ENCODE assay signal across 18 cellular contexts in genomic region chr2:84956334-84957297, GRCh38. TPM values are rescaled to one million over a fixed set of nuclear protein-coding genes. Genes with fewer than 3 reads are reported as not detected.
DNase-seq lines count a peak whose midpoint lies in the region; ATAC-seq and TF ChIP-seq lines count a peak whose summit lies in the region.
"Had no signal": no experiment of that assay in that cellular context is flagged by ENCODE, and none has a peak within 500 bp of the region (broad histone marks: within the 10 kb centered on the region; RNA-seq: fewer than 3 reads in every experiment).

No MANE protein-coding gene starts in this region.

- H3K79me2 ChIP-seq in smooth muscle cell (ENCODE audit: low read depth): no peaks in the 10 kb centered on the region

- H4K20me1 ChIP-seq in smooth muscle cell (ENCODE audit: low read depth): no peaks in the 10 kb centered on the region

- no peak for TF ChIP-seq POLR2A in Peyer's patch (IDR thresholded peaks at IDR 0.05)

- H3K27ac ChIP-seq in cardiac muscle cell (peak overlapping the region; percentile 97), right cardiac atrium (ENCODE audit: low read length) (no peak overlapping the region), Peyer's patch (no peak overlapping the region), epithelial cell of prostate (peak overlapping the region; percentile 96), smooth muscle cell (ENCODE audit: low read depth) (peak overlapping the region; percentile 14), psoas muscle (no peak overlapping the region)
- H3K27ac ChIP-seq: ovary had no signal

- H3K27me3 ChIP-seq in cardiac muscle cell (no peaks in the 10 kb centered on the region), right cardiac atrium (ENCODE audit: control insufficient read depth, insufficient read depth) (no peaks in the 10 kb centered on the region), Peyer's patch (no peaks in the 10 kb centered on the region), smooth muscle cell (ENCODE audit: low read depth) (no peaks in the 10 kb centered on the region), psoas muscle (ENCODE audit: insufficient read depth in 3 of 3, low read length in 2 of 3) (no peaks in the 10 kb centered on the region)
- H3K27me3 ChIP-seq: colonic mucosa, ovary had no signal

- DNase-seq in cardiac muscle cell (ENCODE audit: low read depth in 1 of 2, low spot score in 1 of 2): no peak
- no peak for DNase-seq in right cardiac atrium
- DNase-seq in Peyer's patch: peak in 2 of 3 donors; percentile 8 to 33
- no peak for DNase-seq in epithelial cell of prostate (ENCODE audit: low read depth, low spot score)
- DNase-seq in smooth muscle cell (lab: John Stamatoyannopoulos, UW; ENCODE audit: unreplicated experiment): no peak
- no peak for DNase-seq in HuH-7.5 (ENCODE audit: low spot score)
- DNase-seq in psoas muscle: no peak
- DNase-seq: activated CD4-positive, alpha-beta T cell treated with anti-CD3 and anti-CD28 coated beads, Interleukin-2, amount 50 U/mL, for 1 hour; aorta; colonic mucosa; glutamatergic neuron; Kasumi-1; NCI-H1417; NK-92 treated with Interleukin-12 subunit alpha and Interleukin-12 subunit beta, amount 100 ng/mL, for 24 hours; SIG-M5; stimulated activated naive CD8-positive, alpha-beta T cell treated with anti-CD3 and anti-CD28 coated beads, Interleukin-15, Interleukin-2, amounts not matched to agents 100 U/mL and 50 U/mL, for 24 hours had no signal

- H3K36me3 ChIP-seq in cardiac muscle cell (no peaks in the 10 kb centered on the region), Peyer's patch (no peaks in the 10 kb centered on the region), smooth muscle cell (ENCODE audit: low read depth) (no peaks in the 10 kb centered on the region), psoas muscle (ENCODE audit: insufficient read depth in 1 of 2, low read depth in 1 of 2) (no peaks in the 10 kb centered on the region)
- H3K36me3 ChIP-seq: colonic mucosa, ovary had no signal

- H3K4me3 ChIP-seq in cardiac muscle cell: no peak overlapping the region
- H3K4me3 ChIP-seq in right cardiac atrium (ENCODE audit: low read length): no peak overlapping the region
- H3K4me3 ChIP-seq in Peyer's patch: no peak overlapping the region
- H3K4me3 ChIP-seq in smooth muscle cell: no peak overlapping the region
- no peak overlapping the region for H3K4me3 ChIP-seq in psoas muscle
- H3K4me3 ChIP-seq: colonic mucosa, ovary had no signal

- no peak overlapping the region for H2AFZ ChIP-seq in smooth muscle cell (ENCODE audit: low read depth)

- intact Hi-C loops in right cardiac atrium (cut with DNase I): no loop called here
- intact Hi-C loops in psoas muscle (cut with DNase I): no loop called here

- H3K4me1 ChIP-seq in cardiac muscle cell (ENCODE audit: low read depth) (peaks cover 9% of the 10 kb centered on the region), right cardiac atrium (ENCODE audit: control insufficient read depth, insufficient read depth, low read length) (peaks cover 3% of the 10 kb centered on the region), Peyer's patch (peaks cover 0 to 28% (median 0%) of the 10 kb centered on the region in 4 donors), smooth muscle cell (ENCODE audit: low read depth) (peaks cover 28% of the 10 kb centered on the region), psoas muscle (peaks cover 12% of the 10 kb centered on the region)

- H3F3A ChIP-seq in smooth muscle cell (ENCODE audit: low read depth): no peaks in the 10 kb centered on the region

- TF ChIP-seq CTCF in cardiac muscle cell (IDR thresholded peaks at IDR 0.05; ENCODE audit: low read depth, low read length) (no peak), Peyer's patch (IDR thresholded peaks at IDR 0.05) (no peak), smooth muscle cell (IDR thresholded peaks at IDR 0.05; ENCODE audit: borderline replicate concordance, insufficient read depth, poor library complexity, severe bottlenecking) (no peak), psoas muscle (IDR thresholded peaks at IDR 0.05) (no peak)

- ATAC-seq in right cardiac atrium (no peak), psoas muscle (no peak), HG03175 (IDR thresholded peaks at IDR 0.05; ENCODE audit: unreplicated experiment) (no peak)
- ATAC-seq: stimulated activated naive CD8-positive, alpha-beta T cell treated with anti-CD3 and anti-CD28 coated beads, Interleukin-15, Interleukin-2, amounts not matched to agents 100 U/mL and 50 U/mL, for 24 hours had no signal

- H3K9ac ChIP-seq in smooth muscle cell (ENCODE audit: low read depth): no peak overlapping the region

- H3K9me3 ChIP-seq in cardiac muscle cell (ENCODE audit: low read depth): no peaks in the 10 kb centered on the region
- H3K9me3 ChIP-seq in right cardiac atrium (ENCODE audit: control insufficient read depth, low read length): no peaks in the 10 kb centered on the region
- no peaks in the 10 kb centered on the region for H3K9me3 ChIP-seq in Peyer's patch
- H3K9me3 ChIP-seq in smooth muscle cell (replicated peaks; ENCODE audit: low read depth): no peaks in the 10 kb centered on the region
- no peaks in the 10 kb centered on the region for H3K9me3 ChIP-seq in psoas muscle
- H3K9me3 ChIP-seq: colonic mucosa, ovary had no signal

- WGBS in right cardiac atrium: 92% methylated on average over 12 of the region's 12 CpGs
- WGBS in smooth muscle cell (ENCODE audit: low lambda C conversion rate): 91% methylated on average over 12 of the region's 12 CpGs
- WGBS in psoas muscle, 3 donors: 87 to 91% (median 90%) methylated on average over 12 of the region's 12 CpGs

- no peak overlapping the region for H3K4me2 ChIP-seq in smooth muscle cell

RNA-seq across cellular contexts. Expression of gene KCMF1, which starts 14.3 kb away (rescaled TPM):
- total RNA-seq in cardiac muscle cell (25.5 and 30.7 TPM in 2 replicates), right cardiac atrium (10 to 100 TPM; 71.5 to 97.1 (median 88.5) TPM), Peyer's patch (10 to 100 TPM; 28.1 to 66.5 (median 44.3) TPM), smooth muscle cell (65.0 and 102 TPM in 2 replicates), psoas muscle (100 to 1,000 TPM in 3 of 4 donors, 10 to 100 TPM in 1; 89.0 to 197 (median 153) TPM)
- polyA plus RNA-seq in cardiac muscle cell (47.8 and 62.6 TPM in 2 replicates), right cardiac atrium (28.2 TPM), smooth muscle cell (55.0 and 56.5 TPM in 2 replicates), psoas muscle (100 to 1,000 TPM in 1 of 3 donors, 10 to 100 TPM in 2; 74.6 to 374 (median 97.3) TPM)

RNA-seq across cellular contexts. Expression of gene TMSB10, which starts 51.2 kb away (rescaled TPM):
- total RNA-seq in cardiac muscle cell (1,740 and 1,976 TPM in 2 replicates), right cardiac atrium (100 to 1,000 TPM; 341 to 630 (median 483) TPM), Peyer's patch (1,000 to 10,000 TPM; 3,771 to 5,073 (median 4,495) TPM), smooth muscle cell (7,008 and 8,051 TPM in 2 replicates), psoas muscle (100 to 1,000 TPM; 181 to 306 (median 239) TPM)
- polyA plus RNA-seq in cardiac muscle cell (1,175 and 1,282 TPM in 2 replicates), right cardiac atrium (805 TPM), smooth muscle cell (5,467 and 5,517 TPM in 2 replicates), psoas muscle (100 to 1,000 TPM; 223 to 849 (median 317) TPM)

Comparison
In these comparisons a context has a peak if more than half of its experiments do, and no peak if none do; other contexts are left out.
1. H3K27ac ChIP-seq: peak in cardiac muscle cell (single experiment), epithelial cell of prostate (single experiment) and smooth muscle cell (single experiment); none in right cardiac atrium (single experiment), Peyer's patch (0 of 4) and psoas muscle (single experiment).
2. DNase-seq: peak in Peyer's patch (2 of 3); none in cardiac muscle cell (0 of 2), right cardiac atrium (0 of 3), epithelial cell of prostate (single experiment), smooth muscle cell (single experiment), HuH-7.5 (single experiment) and psoas muscle (0 of 2).